ENCODE assay signal across 18 cellular contexts in the genomic region with DNA sequence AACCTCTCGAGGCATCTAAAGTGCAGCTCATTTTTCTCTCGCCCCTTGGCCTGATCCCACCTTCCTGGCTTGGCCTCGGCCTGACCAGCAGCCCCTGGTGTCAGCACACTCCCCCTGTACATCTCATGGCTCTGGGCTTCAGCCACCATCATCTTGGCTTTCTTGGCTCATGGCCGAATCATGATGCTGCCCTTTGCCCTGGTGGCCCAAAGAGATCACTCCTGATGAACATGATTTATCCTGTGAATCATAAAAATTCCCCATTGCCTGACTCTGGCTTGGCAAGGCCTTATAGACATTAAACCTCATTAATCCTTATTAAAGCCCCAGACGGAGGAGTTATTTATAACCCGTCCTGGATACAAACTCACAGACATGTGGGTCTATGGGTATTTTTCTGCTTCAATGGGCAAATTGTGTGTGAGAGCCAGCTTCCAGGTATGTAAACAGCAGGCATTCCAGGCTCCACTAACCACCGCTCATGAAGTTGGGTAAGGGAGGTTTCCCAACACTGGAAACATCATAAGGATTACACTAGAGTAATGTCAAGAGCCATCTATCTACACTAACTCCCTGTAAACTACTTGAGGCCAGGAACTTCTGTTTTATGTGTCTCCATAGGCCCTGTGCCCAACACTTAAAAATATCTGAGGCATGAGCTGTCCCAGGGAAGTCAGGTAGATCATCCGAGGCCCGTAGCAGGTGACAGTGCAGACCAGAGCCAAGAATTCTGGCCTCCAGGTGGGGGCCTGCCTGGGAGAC.
DNase-seq lines count a peak whose midpoint lies in the region; ATAC-seq and TF ChIP-seq lines count a peak whose summit lies in the region.
"Had no signal": no experiment of that assay in that cellular context is flagged by ENCODE, and none has a peak within 500 bp of the region (broad histone marks: within the 10 kb centered on the region; RNA-seq: fewer than 3 reads in every experiment).

No MANE protein-coding gene starts in this region.

- H3K4me3 Mint-ChIP-seq in stimulated activated memory B cell treated with anti-CD40 and anti-IgM and Interleukin-4, amounts not matched to agents 10 μg/mL and 1 μg/mL and 100 μg/mL, for 72 hours, result no peak overlapping the region
- no peak overlapping the region for H3K4me3 Mint-ChIP-seq in neural progenitor cell
- H3K4me3 Mint-ChIP-seq: activated T-cell treated with anti-CD3 and anti-CD28 coated beads, Interleukin-2, amount 50 U/mL, for 24 hours; H9 had no signal

- no peak overlapping the region for H3K4ac ChIP-seq in neuronal stem cell (ENCODE audit: low read length)

- H3K18ac ChIP-seq in neuronal stem cell (ENCODE audit: low read length), result no peak overlapping the region

- H4K20me1 ChIP-seq in mammary epithelial cell (ENCODE audit: insufficient read depth, low read length) (no peaks in the 10 kb centered on the region), neural progenitor cell (ENCODE audit: low read depth) (no peaks in the 10 kb centered on the region)
- H4K20me1 ChIP-seq: BLaER1 had no signal

- no peak overlapping the region for H3K23ac ChIP-seq in neuronal stem cell (ENCODE audit: low read depth, low read length, poor library complexity)

- H2AK5ac ChIP-seq in neuronal stem cell (ENCODE audit: low read depth, low read length), result no peak overlapping the region

- H4K91ac ChIP-seq in neuronal stem cell (ENCODE audit: low read depth, low read length, poor library complexity), result no peak overlapping the region

- H3K36me3 ChIP-seq in mammary epithelial cell (ENCODE audit: insufficient read depth, low read length), result no peaks in the 10 kb centered on the region
- no peaks in the 10 kb centered on the region for H3K36me3 ChIP-seq in neuronal stem cell (replicated peaks in 1 of 2; ENCODE audit: control insufficient read depth in 2 of 2, insufficient read depth in 2 of 2, low read length in 2 of 2)
- H3K36me3 ChIP-seq in neural progenitor cell, result no peaks in the 10 kb centered on the region
- H3K36me3 ChIP-seq: BLaER1, thoracic aorta had no signal

- CTCF ChIA-PET in mammary epithelial cell (lab: Charles Lee; ENCODE audit: low non-redundant PET), result no interaction called here

- H3K4me2 ChIP-seq in mammary epithelial cell (ENCODE audit: insufficient read depth, low read depth, low read length) (no peak overlapping the region), neuronal stem cell (ENCODE audit: insufficient read depth, low read length, poor library complexity, severe bottlenecking) (no peak overlapping the region), neural progenitor cell (no peak overlapping the region)
- H3K4me2 ChIP-seq: BLaER1 had no signal

- H3K27ac ChIP-seq in mammary epithelial cell (ENCODE audit: insufficient read depth, low read depth, low read length), result no peak overlapping the region
- no peak overlapping the region for H3K27ac ChIP-seq in neuronal stem cell (replicated peaks; ENCODE audit: low read length)
- no peak overlapping the region for H3K27ac ChIP-seq in neural progenitor cell
- H3K27ac ChIP-seq: BLaER1, thoracic aorta had no signal

- no peaks in the 10 kb centered on the region for H3K36me3 Mint-ChIP-seq in stimulated activated memory B cell treated with anti-CD40 and anti-IgM and Interleukin-4, amounts not matched to agents 10 μg/mL and 1 μg/mL and 100 μg/mL, for 72 hours
- H3K36me3 Mint-ChIP-seq in neural progenitor cell, result no peaks in the 10 kb centered on the region

- no peak overlapping the region for H3K14ac ChIP-seq in neuronal stem cell (ENCODE audit: low read length)

- in situ Hi-C loops in mammary epithelial cell (cut with MboI; ENCODE audit: low sequenced_read_pairs in 2 of 2), result no loop called here

- BruUV-seq in mammary epithelial cell (replicated peaks; lab: Mats Ljungman, UMichigan), result no TSS peak

- H3K9me3 Mint-ChIP-seq in stimulated activated memory B cell treated with anti-CD40 and anti-IgM and Interleukin-4, amounts not matched to agents 10 μg/mL and 1 μg/mL and 100 μg/mL, for 72 hours, result peaks cover 2% of the 10 kb centered on the region
- peaks cover 5% of the 10 kb centered on the region for H3K9me3 Mint-ChIP-seq in neural progenitor cell
- H3K9me3 Mint-ChIP-seq: activated T-cell treated with anti-CD3 and anti-CD28 coated beads, Interleukin-2, amount 50 U/mL, for 24 hours had no signal

- no peak overlapping the region for H2BK15ac ChIP-seq in neuronal stem cell (ENCODE audit: low read length)

- peaks cover 35% of the 10 kb centered on the region for H3K27me3 Mint-ChIP-seq in stimulated activated memory B cell treated with anti-CD40 and anti-IgM and Interleukin-4, amounts not matched to agents 10 μg/mL and 1 μg/mL and 100 μg/mL, for 72 hours
- H3K27me3 Mint-ChIP-seq in neural progenitor cell (ENCODE audit: insufficient read depth, low read depth), result peaks cover 7% of the 10 kb centered on the region

- no peak overlapping the region for H4K8ac ChIP-seq in neuronal stem cell (ENCODE audit: low read depth, low read length)

- no peaks in the 10 kb centered on the region for H3K79me1 ChIP-seq in neuronal stem cell (ENCODE audit: low read depth, low read length)

- H3K9me3 ChIP-seq in mammary epithelial cell (replicated peaks; ENCODE audit: insufficient read depth, low read length), result peaks cover 7% of the 10 kb centered on the region
- H3K9me3 ChIP-seq in neuronal stem cell (replicated peaks in 1 of 2; ENCODE audit: control insufficient read depth in 2 of 2, insufficient read depth in 1 of 2, low read depth in 1 of 2, low read length in 2 of 2), result peaks cover 0 to 1% of the 10 kb centered on the region in 2 donors
- H3K9me3 ChIP-seq in neural progenitor cell (ENCODE audit: low read depth), result no peaks in the 10 kb centered on the region
- H3K9me3 ChIP-seq: BLaER1, thoracic aorta had no signal

- no peak overlapping the region for H2BK120ac ChIP-seq in neuronal stem cell (ENCODE audit: low read depth, low read length)

- H2BK12ac ChIP-seq in neuronal stem cell (ENCODE audit: low read length), result no peak overlapping the region

- H3K4me1 ChIP-seq in mammary epithelial cell (ENCODE audit: insufficient read depth, low read length) (peaks cover 23% of the 10 kb centered on the region), neuronal stem cell (ENCODE audit: control insufficient read depth in 2 of 2, insufficient read depth in 1 of 2, low read depth in 1 of 2, low read length in 2 of 2) (no peaks in the 10 kb centered on the region), neural progenitor cell (no peaks in the 10 kb centered on the region)
- H3K4me1 ChIP-seq: BLaER1 had no signal

- 74% methylated on average over 9 of the region's 9 CpGs for WGBS in mammary epithelial cell (ENCODE audit: low coverage, missing lambda C conversion rate)
- no CpG with 5 or more reads among the region's 9 CpGs for WGBS in neuronal stem cell (ENCODE audit: extremely low coverage in 2 of 2, insufficient read length in 2 of 2, insufficient replicate concordance in 1 of 2), 2 donors

- no peak overlapping the region for H2BK5ac ChIP-seq in neuronal stem cell (ENCODE audit: low read length)

- no peak for TF ChIP-seq CTCF in HFF-Myc (IDR thresholded peaks at IDR 0.05; ENCODE audit: low read depth, low read length, missing control alignments)
- no peak for TF ChIP-seq CTCF in mammary epithelial cell (conservative IDR thresholded peaks at IDR 0.05 in 1 of 2, IDR thresholded peaks at IDR 0.05 in 1 of 2; ENCODE audit: extremely low read depth in 1 of 2, insufficient read depth in 1 of 2, low read depth in 1 of 2, low read length in 2 of 2)
- no peak for TF ChIP-seq CTCF in neural progenitor cell (IDR thresholded peaks at IDR 0.05)

- H3K79me2 ChIP-seq in mammary epithelial cell (ENCODE audit: insufficient read depth, low read length) (no peaks in the 10 kb centered on the region), neural progenitor cell (ENCODE audit: low read depth) (no peaks in the 10 kb centered on the region)

- H2AFZ ChIP-seq in mammary epithelial cell (ENCODE audit: low read depth, low read length) (no peak overlapping the region), neuronal stem cell (ENCODE audit: low read length) (no peak overlapping the region), neural progenitor cell (replicated peaks) (no peak overlapping the region)

- no peak overlapping the region for H3K4me3 ChIP-seq in HFF-Myc (replicated peaks; ENCODE audit: low read depth, low read length)
- no peak overlapping the region for H3K4me3 ChIP-seq in mammary epithelial cell (replicated peaks in 1 of 3; ENCODE audit: insufficient read depth in 1 of 3, low read depth in 2 of 3, low read length in 3 of 3)
- H3K4me3 ChIP-seq in neuronal stem cell (ENCODE audit: low read length in 2 of 2), result no peak overlapping the region
- H3K4me3 ChIP-seq in neural progenitor cell, result no peak overlapping the region
- H3K4me3 ChIP-seq: BLaER1, thoracic aorta had no signal

- H3K4me1 Mint-ChIP-seq in stimulated activated memory B cell treated with anti-CD40 and anti-IgM and Interleukin-4, amounts not matched to agents 10 μg/mL and 1 μg/mL and 100 μg/mL, for 72 hours, result no peaks in the 10 kb centered on the region
- no peaks in the 10 kb centered on the region for H3K4me1 Mint-ChIP-seq in neural progenitor cell

- no peaks in the 10 kb centered on the region for H3F3A ChIP-seq in neural progenitor cell (ENCODE audit: low read depth)

- no peaks in the 10 kb centered on the region for H3K27me3 ChIP-seq in mammary epithelial cell (ENCODE audit: insufficient read depth, low read length)
- no peaks in the 10 kb centered on the region for H3K27me3 ChIP-seq in neuronal stem cell (ENCODE audit: control insufficient read depth in 3 of 3, insufficient read depth in 3 of 3, low read depth in 1 of 3, low read length in 3 of 3)
- no peaks in the 10 kb centered on the region for H3K27me3 ChIP-seq in neural progenitor cell
- H3K27me3 ChIP-seq: BLaER1 had no signal

- H3K27ac Mint-ChIP-seq in stimulated activated memory B cell treated with anti-CD40 and anti-IgM and Interleukin-4, amounts not matched to agents 10 μg/mL and 1 μg/mL and 100 μg/mL, for 72 hours, result no peak overlapping the region
- no peak overlapping the region for H3K27ac Mint-ChIP-seq in neural progenitor cell
- H3K27ac Mint-ChIP-seq: activated T-cell treated with anti-CD3 and anti-CD28 coated beads, Interleukin-2, amount 50 U/mL, for 24 hours; H9 had no signal

- ATAC-seq in stimulated activated memory B cell treated with anti-CD40 and anti-IgM and Interleukin-4, amounts not matched to agents 10 μg/mL and 1 μg/mL and 100 μg/mL, for 72 hours, result no peak
- ATAC-seq: activated CD4-positive, CD25-positive, alpha-beta regulatory T cell treated with anti-CD3 and anti-CD28 coated beads, Interleukin-2, amount 50 U/mL, for 24 hours had no signal

- dilution Hi-C loops in mammary epithelial cell (cut with HindIII; ENCODE audit: low sequenced_read_pairs), result no loop called here

- DNase-seq in AG08395 (ENCODE audit: low spot score), result peak; percentile 70
- peak; percentile 31 for DNase-seq in HFF-Myc (ENCODE audit: extremely low read depth, low read depth)
- DNase-seq in mammary epithelial cell, result peak; percentile 70
- peak; percentile 9 for DNase-seq in left kidney (ENCODE audit: low read depth, low spot score)
- DNase-seq in neuronal stem cell (ENCODE audit: low spot score), result no peak
- DNase-seq in neural progenitor cell (ENCODE audit: low spot score), result no peak
- no peak for DNase-seq in activated T-cell treated with anti-CD3 and anti-CD28 coated beads, Interleukin-2, amount 50 U/mL, for 1 hour
- DNase-seq: activated T-cell treated with anti-CD3 and anti-CD28 coated beads, Interleukin-2, amount 50 U/mL, for 24 hours; effector memory CD4-positive, alpha-beta T cell; GF-D8; H9; mesendoderm; stimulated activated CD4-positive, alpha-beta T cell treated with anti-CD3 and anti-CD28 coated beads, Interleukin-12 subunit alpha, Interleukin-12 subunit beta, amount 100 ng/mL, for 4 hours; SW 1271 had no signal

- intact Hi-C loops in mammary epithelial cell (cut with micrococcal nuclease), result loop anchor here (5.0 kb wide), 1 partner anchor 203 kb away; the partner anchor contains the start of gene EML5

- H3K9ac ChIP-seq in mammary epithelial cell (ENCODE audit: insufficient read depth, low read length), result no peak overlapping the region
- H3K9ac ChIP-seq in neuronal stem cell (ENCODE audit: low read depth, low read length, poor library complexity), result no peak overlapping the region
- H3K9ac ChIP-seq in neural progenitor cell, result no peak overlapping the region
- H3K9ac ChIP-seq: BLaER1 had no signal

Comparison
In these comparisons a context has a peak if more than half of its experiments do, and no peak if none do; other contexts are left out.
1. DNase-seq: peak in AG08395 (single experiment), HFF-Myc (single experiment), mammary epithelial cell (single experiment) and left kidney (single experiment); none in neuronal stem cell (single experiment), neural progenitor cell (single experiment) and activated T-cell treated with anti-CD3 and anti-CD28 coated beads, Interleukin-2, amount 50 U/mL, for 1 hour (single experiment).